9 cellular contexts compared by ENCODE assay signal in genomic region chr1:37284053-37284452, GRCh38.
"Had no signal": no experiment of that assay in that cellular context is flagged by ENCODE, and none has a peak within 500 bp of the region (broad histone marks: within the 10 kb centered on the region; RNA-seq: fewer than 3 reads in every experiment).

No MANE protein-coding gene starts in this region.

- H3K4me3 ChIP-seq: GM23248, GM23338, HAP-1 had no signal

- H3K4me1 ChIP-seq: HAP-1 had no signal

- DNase-seq: GM23248, GOT3, H7, H9, HCEC 1CT, HFFc6 had no signal

- H3K36me3 ChIP-seq: HAP-1 had no signal

- H3K9me3 ChIP-seq: HAP-1 had no signal

- H3K27ac ChIP-seq: GM23248 had no signal

- ATAC-seq: GM23338, HCT116 had no signal
